Comparison of ENCODE assay signal across 16 cellular contexts in the genomic region with DNA sequence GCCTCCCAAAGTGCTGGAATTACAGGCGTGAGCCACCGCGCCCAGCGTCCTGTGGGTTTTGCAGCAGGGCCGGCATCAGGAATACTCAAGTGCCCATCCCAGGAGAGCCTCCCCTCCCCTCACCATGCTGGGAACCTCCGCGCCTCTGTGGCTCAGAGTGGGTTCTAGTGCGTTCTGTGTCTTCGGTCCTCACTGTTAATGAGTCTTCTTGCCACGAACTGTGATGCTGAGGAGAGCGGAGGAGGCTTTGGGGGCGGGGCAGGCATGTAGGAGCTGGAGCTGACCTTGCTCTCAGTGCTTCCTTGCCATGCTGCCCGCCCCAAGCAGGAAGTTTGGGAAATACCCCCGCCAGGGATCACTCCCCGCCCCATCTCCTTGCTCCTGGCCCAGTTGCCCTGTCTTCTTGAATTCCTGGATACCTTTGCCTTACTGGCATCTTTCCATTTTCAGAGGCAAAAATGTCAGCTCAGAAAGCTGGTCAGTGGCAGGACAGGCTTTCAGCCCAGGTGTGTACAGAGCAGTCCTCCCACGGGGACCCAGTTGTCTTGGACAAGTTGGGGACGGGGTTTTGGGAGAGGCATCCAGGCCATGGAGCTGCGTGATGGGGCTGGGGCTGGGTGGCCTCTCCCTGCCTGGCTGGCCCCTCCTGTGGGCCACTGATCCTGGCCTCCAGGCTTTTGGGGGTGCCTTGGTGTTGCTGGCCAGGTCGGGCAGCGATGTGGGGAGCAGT.
"Had no signal": no experiment of that assay in that cellular context is flagged by ENCODE, and none has a peak within 500 bp of the region (broad histone marks: within the 10 kb centered on the region; RNA-seq: fewer than 3 reads in every experiment).

No MANE protein-coding gene starts in this region.

- ATAC-seq: body of pancreas, heart right ventricle, left lobe of liver had no signal

- H3K27ac ChIP-seq: body of pancreas, epithelial cell of prostate, right atrium auricular region, upper lobe of left lung had no signal

- H3K4me1 ChIP-seq: body of pancreas had no signal

- DNase-seq: activated CD4-positive, alpha-beta T cell treated with anti-CD3 and anti-CD28 coated beads, Interleukin-2, amount 50 U/mL, for 1 hour; activated CD8-positive, alpha-beta memory T cell treated with anti-CD3 and anti-CD28 coated beads for 24 hours; activated naive CD8-positive, alpha-beta T cell treated with anti-CD3 and anti-CD28 coated beads for 36 hours; amygdala; body of pancreas; effector memory CD4-positive, alpha-beta T cell; natural killer cell; nucleus accumbens; small intestine; stimulated activated CD4-positive, alpha-beta T cell treated with anti-CD3 and anti-CD28 coated beads, Interleukin-4, amount 100 ng/mL, for 4 hours; stimulated activated CD8-positive, alpha-beta memory T cell treated with anti-CD3 and anti-CD28 coated beads, Interleukin-4, amount 100 ng/mL, for 48 hours had no signal

- H3K4me3 ChIP-seq: body of pancreas, heart right ventricle, right atrium auricular region, upper lobe of left lung had no signal

- H3K9me3 ChIP-seq: body of pancreas, heart right ventricle, right atrium auricular region, upper lobe of left lung had no signal

- H3K27me3 ChIP-seq: body of pancreas, heart right ventricle, right atrium auricular region, upper lobe of left lung had no signal
